Comparison of ENCODE assay signal across 12 cellular contexts in genomic region chr15:22069267-22069666, GRCh38. TPM values are rescaled to one million over a fixed set of nuclear protein-coding genes. Genes with fewer than 3 reads are reported as not detected.
"Had no signal": no experiment of that assay in that cellular context is flagged by ENCODE, and none has a peak within 500 bp of the region (broad histone marks: within the 10 kb centered on the region; RNA-seq: fewer than 3 reads in every experiment).

No MANE protein-coding gene starts in this region.

RNA-seq across cellular contexts. Expression of gene OR4M2, which starts 11.1 kb away (rescaled TPM):
- total RNA-seq: OCI-LY7, PC-3, PC-9, Peyer's patch, Right ventricle myocardium inferior, Right ventricle myocardium superior, RPMI7951, SJCRH30, SJSA1, SK-MEL-5, T-cell had no signal
- polyA plus RNA-seq: SK-N-SH had no signal
